Comparison of ENCODE assay signal across 8 cellular contexts in the genomic region with DNA sequence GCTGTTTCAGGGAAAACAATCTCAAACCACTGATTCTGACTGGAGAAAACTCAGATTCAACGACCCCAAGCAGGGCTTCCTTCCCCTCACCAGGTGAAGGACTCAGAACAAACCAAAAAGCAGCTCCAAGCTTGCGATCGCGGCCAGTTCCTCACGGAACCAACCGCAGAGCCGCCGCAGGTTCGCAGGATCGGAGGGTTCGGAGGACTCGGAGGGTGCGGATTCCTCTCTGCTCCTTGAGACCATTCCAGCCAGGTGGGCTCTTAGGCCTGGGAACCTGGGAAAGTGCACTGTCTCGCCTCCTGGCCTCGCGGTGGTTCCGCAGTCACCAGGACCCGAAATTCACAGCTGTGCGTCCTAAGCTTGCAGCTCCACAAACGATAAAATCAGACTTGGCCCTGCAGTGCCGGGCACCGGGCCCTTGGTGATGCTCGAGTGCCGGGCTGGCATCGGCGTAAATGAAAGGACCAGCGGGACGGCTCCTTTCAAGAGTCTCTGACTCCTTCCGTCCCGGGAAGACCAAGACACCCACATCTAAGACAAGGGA.
DNase-seq lines count a peak whose midpoint lies in the region; ATAC-seq, FAIRE-seq and TF ChIP-seq lines count a peak whose summit lies in the region.

No MANE protein-coding gene starts in this region.

- no peaks in the 10 kb centered on the region for H3K9me2 ChIP-seq in GM23248 (ENCODE audit: insufficient read depth)

- H3K4me3 ChIP-seq in GM23248 (peak overlapping the region; percentile 99), SK-N-MC (peak overlapping the region; percentile 79), pancreas (peak overlapping the region; percentile 61 to 95 (median 84)), upper lobe of left lung (peak overlapping the region; percentile 70 to 94 (median 89))

- H3K27ac Mint-ChIP-seq in activated naive CD8-positive, alpha-beta T cell: peak overlapping the region; percentile 82

- no peaks in the 10 kb centered on the region for H3K4me1 ChIP-seq in ES-I3 (ENCODE audit: insufficient read depth, low read length)
- H3K4me1 ChIP-seq in GM23248 (ENCODE audit: insufficient read depth): no peaks in the 10 kb centered on the region
- no peaks in the 10 kb centered on the region for H3K4me1 ChIP-seq in pancreas
- H3K4me1 ChIP-seq in upper lobe of left lung: peaks cover 0 to 14% (median 8%) of the 10 kb centered on the region in 4 donors

- in situ Hi-C loops in GM23248 (cut with MboI): loop anchor here (25.0 kb wide), 1 partner anchor 1185 kb away; no protein-coding TSS in a partner anchor

- H3K4me3 Mint-ChIP-seq in activated naive CD8-positive, alpha-beta T cell: peak overlapping the region; percentile 96

- DNase-seq in GM23248 (peak; percentile 95), LHCN-M2 (ENCODE audit: low read depth) (peak; percentile 93), SK-N-MC (ENCODE audit: low read depth, low spot score) (no peak), Right ventricle myocardium superior (peak; percentile 85), pancreas (peak; percentile 74 to 91 (median 82)), upper lobe of left lung (peak; percentile 85 to 90)

- H4K20me1 ChIP-seq in GM23248 (ENCODE audit: insufficient read depth): no peaks in the 10 kb centered on the region

- peaks cover 9% of the 10 kb centered on the region for H3K4me1 Mint-ChIP-seq in activated naive CD8-positive, alpha-beta T cell (ENCODE audit: low read depth)

- H3K27me3 Mint-ChIP-seq in activated naive CD8-positive, alpha-beta T cell: no peaks in the 10 kb centered on the region

- no peak for TF ChIP-seq EP300 in upper lobe of left lung (IDR thresholded peaks at IDR 0.05)

- H3K79me2 ChIP-seq in GM23248 (ENCODE audit: insufficient read depth): no peaks in the 10 kb centered on the region

- H3F3A ChIP-seq in GM23248 (ENCODE audit: insufficient read depth): peaks cover 11% of the 10 kb centered on the region; the same call in 1 of the 2 replicates

- no peak for TF ChIP-seq POLR2A in upper lobe of left lung (IDR thresholded peaks at IDR 0.05)

- H3K4me2 ChIP-seq in GM23248 (ENCODE audit: unreplicated experiment): peak overlapping the region; percentile 98

- intact Hi-C loops in Right ventricle myocardium superior (cut with DNase I): loop anchor here (5.0 kb wide), 1 partner anchor 720 kb away; no protein-coding TSS in a partner anchor
- intact Hi-C loops in pancreas (cut with DNase I): no loop called here

- H2AFZ ChIP-seq in GM23248: peak overlapping the region; percentile 98

- no peaks in the 10 kb centered on the region for H3K9me3 Mint-ChIP-seq in activated naive CD8-positive, alpha-beta T cell (ENCODE audit: low read depth)

- H3K9ac ChIP-seq in ES-I3 (ENCODE audit: low read depth, low read length): peak overlapping the region; percentile 73
- H3K9ac ChIP-seq in GM23248: peak overlapping the region; percentile 85
- H3K9ac ChIP-seq in SK-N-MC (ENCODE audit: insufficient read length): peak overlapping the region; percentile 75

- ATAC-seq in Right ventricle myocardium superior (ENCODE audit: poor library complexity): peak; percentile 88
- ATAC-seq in pancreas: peak; percentile 83 to 93 (median 89)
- peak; percentile 89 to 93 for ATAC-seq in upper lobe of left lung (ENCODE audit: low FRiP score in 2 of 2)

- H3K36me3 ChIP-seq in ES-I3 (ENCODE audit: insufficient read depth, low read length): no peaks in the 10 kb centered on the region
- no peaks in the 10 kb centered on the region for H3K36me3 ChIP-seq in GM23248 (ENCODE audit: low read depth)
- H3K36me3 ChIP-seq in SK-N-MC (ENCODE audit: insufficient read depth, low read length): no peaks in the 10 kb centered on the region
- no peaks in the 10 kb centered on the region for H3K36me3 ChIP-seq in pancreas
- no peaks in the 10 kb centered on the region for H3K36me3 ChIP-seq in upper lobe of left lung

- FAIRE-seq in pancreas (lab: Jason Lieb, UNC): no peak

- TF ChIP-seq CTCF in pancreas (IDR thresholded peaks at IDR 0.05) (peak in 2 of 4 donors; percentile 16 to 25), upper lobe of left lung (IDR thresholded peaks at IDR 0.05) (peak in 5 of 6 experiments; percentile 14 to 52 (median 39))

- peak overlapping the region; percentile 74 for H3K27ac ChIP-seq in GM23248
- 0 out of 2 replicates have a peak overlapping the region, but pooled peaks have one; percentile 14 for H3K27ac ChIP-seq in SK-N-MC
- peak overlapping the region; percentile 51 to 87 (median 74) for H3K27ac ChIP-seq in pancreas
- peak overlapping the region; percentile 48 to 92 (median 84) for H3K27ac ChIP-seq in upper lobe of left lung

- 0 to 3% methylated on average over 30 of the region's 30 CpGs for WGBS in GM23248 (ENCODE audit: low coverage in 1 of 2, low lambda C conversion rate in 2 of 2, missing lambda C conversion rate in 2 of 2), 2 experiments
- 0% methylated on average over 30 of the region's 30 CpGs for WGBS in pancreas, 2 donors
- WGBS in upper lobe of left lung, 2 donors: 1% methylated on average over 17 to 20 of the region's 30 CpGs

- no peaks in the 10 kb centered on the region for H3K36me3 Mint-ChIP-seq in activated naive CD8-positive, alpha-beta T cell

- H3K27me3 ChIP-seq in GM23248 (replicated peaks; ENCODE audit: insufficient read depth) (no peaks in the 10 kb centered on the region), pancreas (no peaks in the 10 kb centered on the region), upper lobe of left lung (no peaks in the 10 kb centered on the region)

- H3K9me3 ChIP-seq in ES-I3 (ENCODE audit: control insufficient read depth, insufficient read depth, low read length) (no peaks in the 10 kb centered on the region), GM23248 (ENCODE audit: low read depth) (no peaks in the 10 kb centered on the region), SK-N-MC (ENCODE audit: low read depth, low read length) (no peaks in the 10 kb centered on the region), pancreas (no peaks in the 10 kb centered on the region), upper lobe of left lung (no peaks in the 10 kb centered on the region)

Comparison
In these comparisons a context has a peak if more than half of its experiments do, and no peak if none do; other contexts are left out.
1. H3K27ac ChIP-seq: peak in every context shown above with its lines; median percentile 84 in upper lobe of left lung; 74 in pancreas; 74 in GM23248; 14 in SK-N-MC.